25 cellular contexts compared by ENCODE assay signal in the genomic region with DNA sequence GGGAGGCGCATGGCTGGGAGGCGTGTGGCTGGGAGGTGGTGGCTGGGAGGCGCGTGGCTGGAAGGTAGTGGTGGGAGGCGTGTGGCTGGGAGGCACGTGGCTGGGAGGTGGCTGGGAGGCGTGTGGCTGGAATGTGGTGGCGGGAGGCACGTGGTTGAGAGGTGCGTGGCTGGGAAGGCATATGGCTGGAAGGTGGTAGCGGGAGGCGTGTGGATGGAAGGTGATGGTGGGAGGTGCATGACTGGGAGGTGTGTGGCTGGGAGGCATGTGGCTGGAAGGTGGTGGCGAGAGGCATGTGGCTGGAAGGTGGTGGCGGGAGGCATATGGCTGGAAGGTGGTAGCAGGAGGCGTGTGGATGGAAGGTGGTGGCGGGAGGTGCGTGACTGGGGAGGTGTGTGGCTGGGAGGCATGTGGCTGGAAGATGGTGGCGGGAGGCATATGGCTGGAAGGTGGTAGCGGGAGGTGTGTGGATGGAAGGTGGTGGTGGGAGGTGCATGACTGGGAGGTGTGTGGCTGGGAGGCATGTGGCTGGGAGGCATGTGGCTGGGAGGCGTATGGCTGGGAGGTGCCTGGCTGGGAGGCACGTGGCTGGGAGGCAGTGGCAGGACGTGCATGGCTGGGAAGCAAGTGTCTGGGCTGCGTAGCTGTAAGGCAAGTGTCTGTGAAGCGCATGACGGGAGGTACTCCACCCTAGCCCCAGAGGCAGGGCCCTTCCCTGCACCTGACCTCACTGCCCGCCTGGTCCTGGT. TPM values are rescaled to one million over a fixed set of nuclear protein-coding genes. Genes with fewer than 3 reads are reported as not detected.
DNase-seq lines count a peak whose midpoint lies in the region; ATAC-seq and TF ChIP-seq lines count a peak whose summit lies in the region.
"Had no signal": no experiment of that assay in that cellular context is flagged by ENCODE, and none has a peak within 500 bp of the region (broad histone marks: within the 10 kb centered on the region; RNA-seq: fewer than 3 reads in every experiment).

No MANE protein-coding gene starts in this region.

- no peaks in the 10 kb centered on the region for H3K27me3 ChIP-seq in CD4-positive, alpha-beta T cell (ENCODE audit: control insufficient read depth, insufficient read depth, low read length)
- no peaks in the 10 kb centered on the region for H3K27me3 ChIP-seq in DND-41 (ENCODE audit: insufficient read depth, low read length, poor library complexity)
- H3K27me3 ChIP-seq: foreskin keratinocyte, tibial nerve had no signal

- DNase-seq in CD4-positive, alpha-beta T cell, result no peak
- DNase-seq in DND-41 (no peak), chondrocyte (ENCODE audit: low spot score) (no peak), HUDEP-2 (lab: John Stamatoyannopoulos, UW; ENCODE audit: unreplicated experiment in 76 of 76) (no peak), hepatic stellate cell (ENCODE audit: low spot score) (no peak)
- peak in 1 of 10 donors; percentile 26 for DNase-seq in naive thymus-derived CD8-positive, alpha-beta T cell
- DNase-seq: activated CD4-positive, alpha-beta T cell treated with anti-CD3 and anti-CD28 coated beads, Interleukin-2, amount 10 ng/mL, durations not matched to agents 7 days and 5 days; effector CD8-positive, alpha-beta T cell; foreskin keratinocyte; GOT3; Kasumi-1; midbrain; NCI-H1694; NCI-H2171; NCI-H510A treated with DMSO at 0.1 percent for 48 hours; NK-92 treated with Interleukin-12 subunit alpha and Interleukin-12 subunit beta, amount 100 ng/mL, for 24 hours; T-cell had no signal

- no peaks in the 10 kb centered on the region for H3K9me3 Mint-ChIP-seq in CD4-positive, alpha-beta T cell
- no peaks in the 10 kb centered on the region for H3K9me3 Mint-ChIP-seq in chondrocyte (ENCODE audit: low read depth)
- H3K9me3 Mint-ChIP-seq in naive thymus-derived CD8-positive, alpha-beta T cell, result no peaks in the 10 kb centered on the region
- H3K9me3 Mint-ChIP-seq: activated CD4-positive, alpha-beta T cell treated with anti-CD3 and anti-CD28 coated beads, Interleukin-2, amount 10 ng/mL, durations not matched to agents 7 days and 5 days; activated T-helper 1 cell treated with anti-CD3 and anti-CD28 coated beads, Interleukin-12 subunit alpha, Interleukin-12 subunit beta, Interleukin-2, Interleukin-4 antibody, amounts not matched to agents 30 ng/mL and 10 ng/mL and 1 ng/mL, durations not matched to agents 14 hours and 24 hours and 36 hours; nephron; T-cell had no signal

- POLR2A ChIA-PET in CD4-positive, alpha-beta T cell (lab: Charles Lee), result no interaction called here
- POLR2A ChIA-PET in naive thymus-derived CD8-positive, alpha-beta T cell (lab: Charles Lee), result no interaction called here

- H3K4me1 ChIP-seq in DND-41 (ENCODE audit: insufficient read depth, low read length), result no peaks in the 10 kb centered on the region
- H3K4me1 ChIP-seq: foreskin keratinocyte had no signal

- TF ChIP-seq CTCF in CD4-positive, alpha-beta T cell (IDR thresholded peaks at IDR 0.05), result no peak
- no peak for TF ChIP-seq CTCF in DND-41 (IDR thresholded peaks at IDR 0.05; ENCODE audit: borderline replicate concordance, extremely low read depth, low read length, poor library complexity, severe bottlenecking)
- TF ChIP-seq CTCF in chondrocyte (IDR thresholded peaks at IDR 0.05), result no peak

- H3K4me1 Mint-ChIP-seq in CD4-positive, alpha-beta T cell (ENCODE audit: low read depth), result peaks cover 63% of the 10 kb centered on the region
- peaks cover 56% of the 10 kb centered on the region for H3K4me1 Mint-ChIP-seq in chondrocyte (ENCODE audit: low read depth)
- H3K4me1 Mint-ChIP-seq in naive thymus-derived CD8-positive, alpha-beta T cell, result peaks cover 31 to 88% (median 75%) of the 10 kb centered on the region in 4 donors

- no peak overlapping the region for H2AFZ ChIP-seq in DND-41 (ENCODE audit: low read depth, low read length)

- peaks cover 60% of the 10 kb centered on the region for H3K36me3 Mint-ChIP-seq in CD4-positive, alpha-beta T cell (ENCODE audit: low read depth)
- peaks cover 7% of the 10 kb centered on the region for H3K36me3 Mint-ChIP-seq in chondrocyte (ENCODE audit: low read depth)
- peaks cover 0 to 49% (median 0%) of the 10 kb centered on the region in 3 donors for H3K36me3 Mint-ChIP-seq in naive thymus-derived CD8-positive, alpha-beta T cell
- H3K36me3 Mint-ChIP-seq: activated naive CD8-positive, alpha-beta T cell had no signal

- peak overlapping the region; percentile 56 for H3K27ac Mint-ChIP-seq in CD4-positive, alpha-beta T cell
- peak overlapping the region; percentile 17 for H3K27ac Mint-ChIP-seq in chondrocyte (ENCODE audit: unreplicated experiment)
- H3K27ac Mint-ChIP-seq in naive thymus-derived CD8-positive, alpha-beta T cell, result peak overlapping the region in 9 of 10 donors; percentile 44 to 94 (median 80)
- H3K27ac Mint-ChIP-seq: activated CD4-positive, alpha-beta T cell treated with anti-CD3 and anti-CD28 coated beads, Interleukin-2, amount 10 ng/mL, durations not matched to agents 7 days and 5 days; activated T-helper 1 cell treated with anti-CD3 and anti-CD28 coated beads, Interleukin-12 subunit alpha, Interleukin-12 subunit beta, Interleukin-2, Interleukin-4 antibody, amounts not matched to agents 30 ng/mL and 10 ng/mL and 1 ng/mL, durations not matched to agents 14 hours and 24 hours and 36 hours; T-cell had no signal

- no peak overlapping the region for H3K4me3 Mint-ChIP-seq in CD4-positive, alpha-beta T cell
- H3K4me3 Mint-ChIP-seq in chondrocyte (ENCODE audit: unreplicated experiment), result no peak overlapping the region
- peak overlapping the region in 1 of 10 donors; percentile 54 for H3K4me3 Mint-ChIP-seq in naive thymus-derived CD8-positive, alpha-beta T cell
- H3K4me3 Mint-ChIP-seq: activated CD4-positive, alpha-beta T cell treated with anti-CD3 and anti-CD28 coated beads, Interleukin-2, amount 10 ng/mL, durations not matched to agents 7 days and 5 days; activated naive CD8-positive, alpha-beta T cell; activated T-helper 1 cell treated with anti-CD3 and anti-CD28 coated beads, Interleukin-12 subunit alpha, Interleukin-12 subunit beta, Interleukin-2, Interleukin-4 antibody, amounts not matched to agents 30 ng/mL and 10 ng/mL and 1 ng/mL, durations not matched to agents 14 hours and 24 hours and 36 hours; nephron had no signal

- H3K79me2 ChIP-seq in DND-41 (ENCODE audit: insufficient read depth, low read length), result peaks cover 97% of the 10 kb centered on the region

- intact Hi-C loops in CD4-positive, alpha-beta T cell (cut with DNase I, micrococcal nuclease), result no loop called here

- no peak overlapping the region for H3K9ac ChIP-seq in DND-41 (ENCODE audit: low read depth, low read length)

- no peak overlapping the region for H3K4me3 ChIP-seq in DND-41 (ENCODE audit: low read depth in 1 of 2, low read length in 2 of 2)
- H3K4me3 ChIP-seq: tibial nerve had no signal

- no peaks in the 10 kb centered on the region for H3K9me3 ChIP-seq in CD4-positive, alpha-beta T cell (ENCODE audit: control insufficient read depth, low read length)
- H3K9me3 ChIP-seq in DND-41 (ENCODE audit: insufficient read depth, low read length, severe bottlenecking), result no peaks in the 10 kb centered on the region
- H3K9me3 ChIP-seq: tibial nerve had no signal

- peaks cover 26% of the 10 kb centered on the region for H3K36me3 ChIP-seq in DND-41 (ENCODE audit: insufficient read depth, low read length)

- no peak for ATAC-seq in CD4-positive, alpha-beta T cell (ENCODE audit: poor library complexity)
- 0 out of 3 replicates have a peak, but pooled peaks have one; percentile 14 for ATAC-seq in DND-41 (ENCODE audit: insufficient read depth, low read depth)
- ATAC-seq in naive thymus-derived CD8-positive, alpha-beta T cell, result no peak
- no peak for ATAC-seq in GM19463 (IDR thresholded peaks at IDR 0.05; ENCODE audit: unreplicated experiment)
- ATAC-seq: foreskin keratinocyte, left lobe of liver, Panc1, sciatic nerve, T-cell had no signal

- H4K20me1 ChIP-seq in DND-41 (ENCODE audit: insufficient read depth, low read length), result peaks cover 69% of the 10 kb centered on the region

- no peak overlapping the region for H3K4me2 ChIP-seq in DND-41 (ENCODE audit: insufficient read depth, low read length)

- no peaks in the 10 kb centered on the region for H3K27me3 Mint-ChIP-seq in CD4-positive, alpha-beta T cell
- no peaks in the 10 kb centered on the region for H3K27me3 Mint-ChIP-seq in chondrocyte (ENCODE audit: low read depth)
- no peaks in the 10 kb centered on the region for H3K27me3 Mint-ChIP-seq in naive thymus-derived CD8-positive, alpha-beta T cell
- H3K27me3 Mint-ChIP-seq: activated CD4-positive, alpha-beta T cell treated with anti-CD3 and anti-CD28 coated beads, Interleukin-2, amount 10 ng/mL, durations not matched to agents 7 days and 5 days; activated naive CD8-positive, alpha-beta T cell; T-cell had no signal

- CTCF ChIA-PET in CD4-positive, alpha-beta T cell (lab: Charles Lee), result interaction anchor here (1.0 kb wide), 1 partner anchor 16 kb away, joined by 4 read pairs; no protein-coding TSS in a partner anchor

- H3K27ac ChIP-seq in CD4-positive, alpha-beta T cell (ENCODE audit: low read depth, low read length), result peak overlapping the region; percentile 23
- no peak overlapping the region for H3K27ac ChIP-seq in DND-41 (ENCODE audit: low read length)
- H3K27ac ChIP-seq: foreskin keratinocyte, tibial nerve had no signal

RNA-seq across cellular contexts. Expression of gene FOXK1, which starts 35.0 kb away (rescaled TPM):
- 10 to 100 TPM; 67.8 to 68.1 TPM for total RNA-seq in CD4-positive, alpha-beta T cell
- 53.3 to 78.3 TPM (median 77.9 TPM) in 3 replicates for total RNA-seq in chondrocyte
- total RNA-seq in naive thymus-derived CD8-positive, alpha-beta T cell, result 10 to 100 TPM; 71.5 to 78.5 TPM
- 1 to 10 TPM; 2.3 to 5.6 (median 3.6) TPM for polyA plus RNA-seq in naive thymus-derived CD8-positive, alpha-beta T cell

RNA-seq across cellular contexts. Expression of gene AP5Z1, which starts 58.3 kb away (rescaled TPM):
- total RNA-seq in CD4-positive, alpha-beta T cell, result 100 to 1,000 TPM in 1 of 2 experiments, 10 to 100 TPM in 1; 93.5 to 102 TPM
- total RNA-seq in chondrocyte, result 35.7 to 61.2 TPM (median 59.7 TPM) in 3 replicates
- 100 to 1,000 TPM; 109 to 111 TPM for total RNA-seq in naive thymus-derived CD8-positive, alpha-beta T cell
- 10 to 100 TPM; 25.2 to 44.1 (median 34.1) TPM for polyA plus RNA-seq in naive thymus-derived CD8-positive, alpha-beta T cell

Comparison
In these comparisons a context has a peak if more than half of its experiments do, and no peak if none do; other contexts are left out.
1. H3K27ac Mint-ChIP-seq: peak in every context shown above with its lines; median percentile 80 in naive thymus-derived CD8-positive, alpha-beta T cell; 56 in CD4-positive, alpha-beta T cell; 17 in chondrocyte.